ENCODE assay signal across 29 cellular contexts in the genomic region with DNA sequence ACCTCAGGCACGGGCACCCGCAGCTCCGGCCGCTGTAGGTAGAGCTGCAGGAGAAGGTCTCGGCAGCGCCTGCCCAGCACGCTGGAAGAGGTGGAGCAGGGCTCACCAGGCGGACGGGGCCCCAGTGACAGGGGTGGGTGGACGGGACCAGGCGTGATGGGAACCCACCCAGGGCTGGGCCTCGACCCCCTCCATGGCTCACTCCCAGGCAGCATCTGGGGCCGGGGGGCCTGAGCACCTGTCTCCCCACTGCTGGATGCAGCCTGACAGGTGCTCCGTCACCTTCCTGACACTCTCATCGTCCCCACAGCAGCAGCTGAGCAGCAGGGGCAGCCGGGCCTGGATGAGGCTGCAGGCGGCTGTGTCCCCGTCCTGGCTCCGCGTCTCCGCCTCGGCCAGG.
"Had no signal": no experiment of that assay in that cellular context is flagged by ENCODE, and none has a peak within 500 bp of the region (broad histone marks: within the 10 kb centered on the region; RNA-seq: fewer than 3 reads in every experiment).

No MANE protein-coding gene starts in this region.

- H3K27me3 ChIP-seq: ovary, spleen, suprapubic skin, testis, tibial artery, transverse colon, upper lobe of right lung, vagina had no signal

- H3K27ac ChIP-seq: ovary, parathyroid adenoma, psoas muscle, skin epidermis, spleen, suprapubic skin, testis, tibial artery, transverse colon, upper lobe of right lung, vagina had no signal

- H3K4me1 ChIP-seq: parathyroid adenoma, psoas muscle, testis, tibial artery had no signal

- DNase-seq: naive thymus-derived CD8-positive, alpha-beta T cell; nephron progenitor cell; occipital lobe; ovary; posterior cingulate gyrus; psoas muscle; right cardiac atrium; spleen; stimulated activated CD4-positive, alpha-beta T cell treated with anti-CD3 and anti-CD28 coated beads, Interleukin-12 subunit alpha, Interleukin-12 subunit beta, amount 100 ng/mL, for 4 hours; stimulated activated CD4-positive, alpha-beta T cell treated with anti-CD3 and anti-CD28 coated beads, Interleukin-1b, Interleukin-23, amount 100 ng/mL, for 48 hours; stimulated activated CD4-positive, alpha-beta T cell treated with anti-CD3 and anti-CD28 coated beads, Interleukin-4, amount 100 ng/mL, for 1 hour; stimulated activated CD4-positive, alpha-beta T cell treated with anti-CD3 and anti-CD28 coated beads, Interleukin-4, amount 100 ng/mL, for 4 hours; stimulated activated CD8-positive, alpha-beta memory T cell treated with anti-CD3 and anti-CD28 coated beads, Interleukin-4, amount 100 ng/mL, for 48 hours; stimulated activated naive CD4-positive, alpha-beta T cell; stimulated activated naive CD8-positive, alpha-beta T cell treated with anti-CD3 and anti-CD28 coated beads, Interleukin-15, amount 100 ng/mL, for 72 hours; stimulated activated naive CD8-positive, alpha-beta T cell treated with anti-CD3 and anti-CD28 coated beads, Interleukin-15, Interleukin-2, amounts not matched to agents 100 U/mL and 50 U/mL, for 24 hours; substantia nigra; testis; tibial artery; transverse colon; upper lobe of right lung had no signal

- ATAC-seq: naive thymus-derived CD8-positive, alpha-beta T cell; natural killer cell treated with Interleukin-12 subunit alpha and Interleukin-12 subunit beta and Interleukin-15 and Interleukin-18, amount 100 ng/mL, for 72 hours; psoas muscle; right cardiac atrium; sciatic nerve; stimulated activated memory B cell treated with anti-CD40 and anti-IgM and Interleukin-4, amounts not matched to agents 10 μg/mL and 1 μg/mL and 100 μg/mL, for 72 hours; stimulated activated naive CD8-positive, alpha-beta T cell treated with anti-CD3 and anti-CD28 coated beads, Interleukin-15, amount 100 ng/mL, for 72 hours; stimulated activated naive CD8-positive, alpha-beta T cell treated with anti-CD3 and anti-CD28 coated beads, Interleukin-15, Interleukin-2, amounts not matched to agents 100 U/mL and 50 U/mL, for 24 hours; upper lobe of right lung had no signal

- H2AFZ ChIP-seq: parathyroid adenoma had no signal

- H3K36me3 ChIP-seq: ovary had no signal

- H3K4me2 ChIP-seq: smooth muscle cell had no signal

- H3K4me3 ChIP-seq: ovary, psoas muscle, skin epidermis, smooth muscle cell, spleen, suprapubic skin, testis, tibial artery, transverse colon, upper lobe of right lung, vagina had no signal

- H3K9ac ChIP-seq: parathyroid adenoma had no signal

- H3K9me3 ChIP-seq: ovary, psoas muscle, spleen, suprapubic skin, testis, tibial artery, transverse colon, upper lobe of right lung, vagina had no signal
